Comparison of ENCODE assay signal across 1 cellular context in genomic region chr2:231227309-231228162, GRCh38.
TF ChIP-seq lines count a peak whose summit lies in the region.

No MANE protein-coding gene starts in this region.

TF ChIP-seq in HepG2, 621 proteins besides CTCF, POLR2A, EP300 and RAD21 (continued from another document and continues in another):
- TF ChIP-seq TFDP2 (CRISPR knock-in tag; IDR thresholded peaks at IDR 0.05) (no peak), ZNF44 (CRISPR knock-in tag; IDR thresholded peaks at IDR 0.05) (no peak), ZNF629 (CRISPR knock-in tag; conservative IDR thresholded peaks at IDR 0.05) (no peak), GATAD1 (CRISPR knock-in tag; IDR thresholded peaks at IDR 0.05) (peak; percentile 4; the same call in 1 of the 2 replicates), KLF13 (CRISPR knock-in tag; IDR thresholded peaks at IDR 0.05) (no peak), POLR2AphosphoS5 (IDR thresholded peaks at IDR 0.05; ENCODE audit: low read depth, low read length) (no peak), JUNB (CRISPR knock-in tag; IDR thresholded peaks at IDR 0.05; ENCODE audit: borderline replicate concordance) (no peak), DMTF1 (CRISPR knock-in tag; IDR thresholded peaks at IDR 0.05) (no peak), ZNF207 (IDR thresholded peaks at IDR 0.05; ENCODE audit: borderline replicate concordance) (no peak), HNRNPLL (IDR thresholded peaks at IDR 0.05; ENCODE audit: low read depth, low read length, poor library complexity, severe bottlenecking) (no peak), HINFP (CRISPR knock-in tag; IDR thresholded peaks at IDR 0.05; ENCODE audit: low read depth) (no peak), PITX1 (CRISPR knock-in tag; IDR thresholded peaks at IDR 0.05) (no peak), XRCC5 (optimal IDR thresholded peaks at IDR 0.05; ENCODE audit: low read length) (peak; percentile 54), MBD4 (IDR thresholded peaks at IDR 0.05; ENCODE audit: borderline replicate concordance, low read length) (no peak), KDM5A (IDR thresholded peaks at IDR 0.05; ENCODE audit: borderline replicate concordance, low read length) (no peak), ZNF570 (CRISPR knock-in tag; IDR thresholded peaks at IDR 0.05; ENCODE audit: borderline replicate concordance) (no peak), PHF5A (CRISPR knock-in tag; IDR thresholded peaks at IDR 0.05; ENCODE audit: low read depth, unreplicated experiment) (no peak), ESRRA (CRISPR knock-in tag; IDR thresholded peaks at IDR 0.05; ENCODE audit: low read depth) (no peak), POGZ (CRISPR knock-in tag; IDR thresholded peaks at IDR 0.05) (no peak), ATF6 (CRISPR knock-in tag; conservative IDR thresholded peaks at IDR 0.05) (no peak), ZNF589 (CRISPR knock-in tag; conservative IDR thresholded peaks at IDR 0.05) (no peak), FOXM1 (CRISPR knock-in tag; IDR thresholded peaks at IDR 0.05) (no peak), ATF5 (CRISPR knock-in tag; IDR thresholded peaks at IDR 0.05; ENCODE audit: low read depth) (no peak), U2AF2 (IDR thresholded peaks at IDR 0.05; ENCODE audit: low read depth, low read length) (no peak), FOXA1 (IDR thresholded peaks at IDR 0.05) (no peak), FOXA1 (CRISPR knock-in tag; IDR thresholded peaks at IDR 0.05) (no peak), ZNF709 (CRISPR knock-in tag; IDR thresholded peaks at IDR 0.05) (no peak), ZBTB21 (CRISPR knock-in tag; IDR thresholded peaks at IDR 0.05) (no peak), AGO2 (optimal IDR thresholded peaks at IDR 0.05; ENCODE audit: low read depth, low read length) (no peak), ZNF3 (CRISPR knock-in tag; IDR thresholded peaks at IDR 0.05) (no peak), GATAD2A (CRISPR knock-in tag; IDR thresholded peaks at IDR 0.05) (peak; percentile 52; the same call in 1 of the 2 replicates), RORA (CRISPR knock-in tag; IDR thresholded peaks at IDR 0.05) (no peak), NR2F2 (IDR thresholded peaks at IDR 0.05; ENCODE audit: borderline replicate concordance, low read depth) (no peak), PTBP1 (IDR thresholded peaks at IDR 0.05; ENCODE audit: low read depth, low read length, poor library complexity, severe bottlenecking) (no peak), MBNL3 (CRISPR knock-in tag; conservative IDR thresholded peaks at IDR 0.05) (no peak), TIGD3 (CRISPR knock-in tag; IDR thresholded peaks at IDR 0.05; ENCODE audit: borderline replicate concordance) (no peak), TCF7L2 (IDR thresholded peaks at IDR 0.05; ENCODE audit: low read depth, low read length) (no peak), TOPORS (CRISPR knock-in tag; IDR thresholded peaks at IDR 0.05) (no peak)
- TF ChIP-seq, protein P1, sequence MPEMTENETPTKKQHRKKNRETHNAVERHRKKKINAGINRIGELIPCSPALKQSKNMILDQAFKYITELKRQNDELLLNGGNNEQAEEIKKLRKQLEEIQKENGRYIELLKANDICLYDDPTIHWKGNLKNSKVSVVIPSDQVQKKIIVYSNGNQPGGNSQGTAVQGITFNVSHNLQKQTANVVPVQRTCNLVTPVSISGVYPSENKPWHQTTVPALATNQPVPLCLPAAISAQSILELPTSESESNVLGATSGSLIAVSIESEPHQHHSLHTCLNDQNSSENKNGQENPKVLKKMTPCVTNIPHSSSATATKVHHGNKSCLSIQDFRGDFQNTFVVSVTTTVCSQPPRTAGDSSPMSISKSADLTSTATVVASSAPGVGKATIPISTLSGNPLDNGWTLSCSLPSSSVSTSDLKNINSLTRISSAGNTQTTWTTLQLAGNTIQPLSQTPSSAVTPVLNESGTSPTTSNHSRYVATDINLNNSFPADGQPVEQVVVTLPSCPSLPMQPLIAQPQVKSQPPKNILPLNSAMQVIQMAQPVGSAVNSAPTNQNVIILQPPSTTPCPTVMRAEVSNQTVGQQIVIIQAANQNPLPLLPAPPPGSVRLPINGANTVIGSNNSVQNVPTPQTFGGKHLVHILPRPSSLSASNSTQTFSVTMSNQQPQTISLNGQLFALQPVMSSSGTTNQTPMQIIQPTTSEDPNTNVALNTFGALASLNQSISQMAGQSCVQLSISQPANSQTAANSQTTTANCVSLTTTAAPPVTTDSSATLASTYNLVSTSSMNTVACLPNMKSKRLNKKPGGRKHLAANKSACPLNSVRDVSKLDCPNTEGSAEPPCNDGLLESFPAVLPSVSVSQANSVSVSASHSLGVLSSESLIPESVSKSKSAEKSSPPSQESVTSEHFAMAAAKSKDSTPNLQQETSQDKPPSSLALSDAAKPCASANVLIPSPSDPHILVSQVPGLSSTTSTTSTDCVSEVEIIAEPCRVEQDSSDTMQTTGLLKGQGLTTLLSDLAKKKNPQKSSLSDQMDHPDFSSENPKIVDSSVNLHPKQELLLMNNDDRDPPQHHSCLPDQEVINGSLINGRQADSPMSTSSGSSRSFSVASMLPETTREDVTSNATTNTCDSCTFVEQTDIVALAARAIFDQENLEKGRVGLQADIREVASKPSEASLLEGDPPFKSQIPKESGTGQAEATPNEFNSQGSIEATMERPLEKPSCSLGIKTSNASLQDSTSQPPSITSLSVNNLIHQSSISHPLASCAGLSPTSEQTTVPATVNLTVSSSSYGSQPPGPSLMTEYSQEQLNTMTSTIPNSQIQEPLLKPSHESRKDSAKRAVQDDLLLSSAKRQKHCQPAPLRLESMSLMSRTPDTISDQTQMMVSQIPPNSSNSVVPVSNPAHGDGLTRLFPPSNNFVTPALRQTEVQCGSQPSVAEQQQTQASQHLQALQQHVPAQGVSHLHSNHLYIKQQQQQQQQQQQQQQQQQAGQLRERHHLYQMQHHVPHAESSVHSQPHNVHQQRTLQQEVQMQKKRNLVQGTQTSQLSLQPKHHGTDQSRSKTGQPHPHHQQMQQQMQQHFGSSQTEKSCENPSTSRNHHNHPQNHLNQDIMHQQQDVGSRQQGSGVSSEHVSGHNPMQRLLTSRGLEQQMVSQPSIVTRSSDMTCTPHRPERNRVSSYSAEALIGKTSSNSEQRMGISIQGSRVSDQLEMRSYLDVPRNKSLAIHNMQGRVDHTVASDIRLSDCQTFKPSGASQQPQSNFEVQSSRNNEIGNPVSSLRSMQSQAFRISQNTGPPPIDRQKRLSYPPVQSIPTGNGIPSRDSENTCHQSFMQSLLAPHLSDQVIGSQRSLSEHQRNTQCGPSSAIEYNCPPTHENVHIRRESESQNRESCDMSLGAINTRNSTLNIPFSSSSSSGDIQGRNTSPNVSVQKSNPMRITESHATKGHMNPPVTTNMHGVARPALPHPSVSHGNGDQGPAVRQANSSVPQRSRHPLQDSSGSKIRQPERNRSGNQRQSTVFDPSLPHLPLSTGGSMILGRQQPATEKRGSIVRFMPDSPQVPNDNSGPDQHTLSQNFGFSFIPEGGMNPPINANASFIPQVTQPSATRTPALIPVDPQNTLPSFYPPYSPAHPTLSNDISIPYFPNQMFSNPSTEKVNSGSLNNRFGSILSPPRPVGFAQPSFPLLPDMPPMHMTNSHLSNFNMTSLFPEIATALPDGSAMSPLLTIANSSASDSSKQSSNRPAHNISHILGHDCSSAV (CRISPR knock-in tag; IDR thresholded peaks at IDR 0.05; ENCODE audit: borderline replicate concordance) = no peak
- TF ChIP-seq, protein P2, sequence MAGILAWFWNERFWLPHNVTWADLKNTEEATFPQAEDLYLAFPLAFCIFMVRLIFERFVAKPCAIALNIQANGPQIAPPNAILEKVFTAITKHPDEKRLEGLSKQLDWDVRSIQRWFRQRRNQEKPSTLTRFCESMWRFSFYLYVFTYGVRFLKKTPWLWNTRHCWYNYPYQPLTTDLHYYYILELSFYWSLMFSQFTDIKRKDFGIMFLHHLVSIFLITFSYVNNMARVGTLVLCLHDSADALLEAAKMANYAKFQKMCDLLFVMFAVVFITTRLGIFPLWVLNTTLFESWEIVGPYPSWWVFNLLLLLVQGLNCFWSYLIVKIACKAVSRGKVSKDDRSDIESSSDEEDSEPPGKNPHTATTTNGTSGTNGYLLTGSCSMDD (CRISPR knock-in tag; IDR thresholded peaks at IDR 0.05) = no peak
- TF ChIP-seq, protein P3, sequence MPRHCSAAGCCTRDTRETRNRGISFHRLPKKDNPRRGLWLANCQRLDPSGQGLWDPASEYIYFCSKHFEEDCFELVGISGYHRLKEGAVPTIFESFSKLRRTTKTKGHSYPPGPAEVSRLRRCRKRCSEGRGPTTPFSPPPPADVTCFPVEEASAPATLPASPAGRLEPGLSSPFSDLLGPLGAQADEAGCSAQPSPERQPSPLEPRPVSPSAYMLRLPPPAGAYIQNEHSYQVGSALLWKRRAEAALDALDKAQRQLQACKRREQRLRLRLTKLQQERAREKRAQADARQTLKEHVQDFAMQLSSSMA (CRISPR knock-in tag; IDR thresholded peaks at IDR 0.05) = no peak
- TF ChIP-seq, protein P4, sequence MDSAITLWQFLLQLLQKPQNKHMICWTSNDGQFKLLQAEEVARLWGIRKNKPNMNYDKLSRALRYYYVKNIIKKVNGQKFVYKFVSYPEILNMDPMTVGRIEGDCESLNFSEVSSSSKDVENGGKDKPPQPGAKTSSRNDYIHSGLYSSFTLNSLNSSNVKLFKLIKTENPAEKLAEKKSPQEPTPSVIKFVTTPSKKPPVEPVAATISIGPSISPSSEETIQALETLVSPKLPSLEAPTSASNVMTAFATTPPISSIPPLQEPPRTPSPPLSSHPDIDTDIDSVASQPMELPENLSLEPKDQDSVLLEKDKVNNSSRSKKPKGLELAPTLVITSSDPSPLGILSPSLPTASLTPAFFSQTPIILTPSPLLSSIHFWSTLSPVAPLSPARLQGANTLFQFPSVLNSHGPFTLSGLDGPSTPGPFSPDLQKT (CRISPR knock-in tag; IDR thresholded peaks at IDR 0.05; ENCODE audit: borderline replicate concordance) = no peak
